In the genomic region with DNA sequence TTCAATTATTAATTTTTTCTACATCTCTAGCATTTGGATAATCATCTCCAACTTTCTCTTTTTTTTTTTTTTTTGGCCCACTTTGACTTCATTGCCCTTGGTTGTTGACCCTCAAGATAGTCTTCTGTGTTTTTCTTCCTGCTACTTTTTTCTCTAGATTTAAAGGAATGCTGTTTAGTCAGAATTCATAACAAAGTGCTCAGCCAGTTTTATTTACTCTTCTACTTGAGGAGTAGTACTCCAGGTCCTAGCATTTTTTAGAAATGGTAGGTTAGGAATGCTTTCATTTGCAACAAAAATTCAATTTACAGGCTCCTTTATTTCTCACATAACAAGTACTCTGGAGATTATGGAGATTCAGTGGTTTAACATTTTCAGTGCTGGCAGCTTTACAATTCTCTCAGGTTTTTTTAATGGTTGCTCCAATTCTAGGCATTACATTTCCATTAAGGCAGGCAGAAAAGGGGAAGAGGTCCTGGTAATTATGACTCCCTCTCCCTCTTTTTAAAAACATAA, we compare ENCODE assay signal across 28 cellular contexts.
"Had no signal": no experiment of that assay in that cellular context is flagged by ENCODE, and none has a peak within 500 bp of the region (broad histone marks: within the 10 kb centered on the region; RNA-seq: fewer than 3 reads in every experiment).

No MANE protein-coding gene starts in this region.

- H3K36me3 Mint-ChIP-seq: natural killer cell had no signal

- H3K4me3 ChIP-seq: body of pancreas, sigmoid colon, smooth muscle cell, testis had no signal

- H3K27me3 Mint-ChIP-seq: activated B cell treated with CpG ODN at 0.5 μM for 24 hours; activated CD4-positive, alpha-beta T cell treated with anti-CD3 and anti-CD28 coated beads for 36 hours; activated naive CD8-positive, alpha-beta T cell treated with anti-CD3 and anti-CD28 coated beads, Interleukin-2, amount 10 ng/mL, durations not matched to agents 7 days and 5 days; dendritic cell treated with granulocyte-macrophage colony-stimulating factor and Interleukin-4, amounts not matched to agents 40 ng/mL and 50 ng/mL, for 4 days; progenitor cell of endocrine pancreas; stimulated activated naive B cell treated with anti-CD40 and anti-IgM and Interleukin-4, amounts not matched to agents 10 μg/mL and 1 μg/mL and 100 μg/mL, for 72 hours had no signal

- H3K27me3 ChIP-seq: body of pancreas, foreskin keratinocyte, sigmoid colon, testis had no signal

- H3K4me2 ChIP-seq: smooth muscle cell had no signal

- H3K4me1 ChIP-seq: body of pancreas, foreskin keratinocyte, sigmoid colon, testis had no signal

- H3K36me3 ChIP-seq: sigmoid colon had no signal

- FAIRE-seq: kidney had no signal

- ATAC-seq: activated CD4-positive, alpha-beta T cell treated with anti-CD3 and anti-CD28 coated beads for 36 hours; activated T-cell treated with anti-CD3 and anti-CD28 coated beads, Interleukin-2, amount 50 U/mL, for 4 hours; body of pancreas; foreskin keratinocyte; left lobe of liver; natural killer cell; stimulated activated naive B cell treated with anti-CD40 and anti-IgM and Interleukin-4, amounts not matched to agents 10 μg/mL and 1 μg/mL and 100 μg/mL, for 72 hours had no signal

- DNase-seq: activated B cell treated with CpG ODN at 0.5 μM for 24 hours; activated CD4-positive, alpha-beta T cell treated with anti-CD3 and anti-CD28 coated beads for 36 hours; activated CD4-positive, alpha-beta T cell treated with anti-CD3 and anti-CD28 coated beads, Interleukin-2, amount 50 U/mL, for 4 hours; activated CD8-positive, alpha-beta memory T cell treated with anti-CD3 and anti-CD28 coated beads for 24 hours; activated CD8-positive, alpha-beta memory T cell treated with anti-CD3 and anti-CD28 coated beads, Interleukin-2, amount 50 U/mL, for 4 hours; activated naive CD4-positive, alpha-beta T cell treated with Interleukin-2 at 50 U/mL for 16 hours; activated naive CD8-positive, alpha-beta T cell treated with anti-CD3 and anti-CD28 coated beads, Interleukin-2, amount 10 ng/mL, durations not matched to agents 7 days and 5 days; activated T-cell treated with anti-CD3 and anti-CD28 coated beads, Interleukin-2, amount 50 U/mL, for 4 hours; amniotic stem cell; body of pancreas; effector CD4-positive, alpha-beta T cell; foreskin keratinocyte; kidney; mammary epithelial cell; midbrain; natural killer cell; retina; sigmoid colon; stimulated activated CD4-positive, alpha-beta T cell treated with anti-CD3 and anti-CD28 coated beads, Interleukin-2, amount 100 ng/mL, for 48 hours; stimulated activated CD8-positive, alpha-beta memory T cell treated with anti-CD3 and anti-CD28 coated beads, Interleukin-4, amount 100 ng/mL, for 48 hours; stimulated activated naive B cell treated with anti-CD40 and anti-IgM and Interleukin-4, amounts not matched to agents 10 μg/mL and 1 μg/mL and 100 μg/mL, for 72 hours; T-helper 9 cell; testis had no signal

- H3K9me3 Mint-ChIP-seq: activated B cell treated with CpG ODN at 0.5 μM for 24 hours; activated naive CD8-positive, alpha-beta T cell treated with anti-CD3 and anti-CD28 coated beads, Interleukin-2, amount 10 ng/mL, durations not matched to agents 7 days and 5 days; activated T-cell treated with anti-CD3 and anti-CD28 coated beads, Interleukin-2, amount 50 U/mL, for 4 hours; activated T-helper 2 cell treated with anti-CD3 and anti-CD28 coated beads, Interferon-gamma antibody, Interleukin-2, Interleukin-4, amounts not matched to agents 10 μg/mL and 5 μg/mL and 100 μg/mL, durations not matched to agents 14 hours and 24 hours and 36 hours; dendritic cell treated with granulocyte-macrophage colony-stimulating factor and Interleukin-4, amounts not matched to agents 40 ng/mL and 50 ng/mL, for 4 days; natural killer cell; stimulated activated naive B cell treated with anti-CD40 and anti-IgM and Interleukin-4, amounts not matched to agents 10 μg/mL and 1 μg/mL and 100 μg/mL, for 72 hours had no signal

- H3K9me3 ChIP-seq: body of pancreas, sigmoid colon, testis had no signal

- H3K4me3 Mint-ChIP-seq: activated B cell treated with CpG ODN at 0.5 μM for 24 hours; activated CD4-positive, alpha-beta T cell treated with anti-CD3 and anti-CD28 coated beads for 36 hours; activated naive CD8-positive, alpha-beta T cell treated with anti-CD3 and anti-CD28 coated beads, Interleukin-2, amount 10 ng/mL, durations not matched to agents 7 days and 5 days; activated T-cell treated with anti-CD3 and anti-CD28 coated beads, Interleukin-2, amount 50 U/mL, for 4 hours; dendritic cell treated with granulocyte-macrophage colony-stimulating factor and Interleukin-4, amounts not matched to agents 40 ng/mL and 50 ng/mL, for 4 days; natural killer cell; stimulated activated naive B cell treated with anti-CD40 and anti-IgM and Interleukin-4, amounts not matched to agents 10 μg/mL and 1 μg/mL and 100 μg/mL, for 72 hours had no signal

- H3K27ac ChIP-seq: body of pancreas, foreskin keratinocyte, sigmoid colon, testis had no signal

- H3K27ac Mint-ChIP-seq: activated B cell treated with CpG ODN at 0.5 μM for 24 hours; activated CD4-positive, alpha-beta T cell treated with anti-CD3 and anti-CD28 coated beads for 36 hours; activated naive CD8-positive, alpha-beta T cell treated with anti-CD3 and anti-CD28 coated beads, Interleukin-2, amount 10 ng/mL, durations not matched to agents 7 days and 5 days; activated T-helper 2 cell treated with anti-CD3 and anti-CD28 coated beads, Interferon-gamma antibody, Interleukin-2, Interleukin-4, amounts not matched to agents 10 μg/mL and 5 μg/mL and 100 μg/mL, durations not matched to agents 14 hours and 24 hours and 36 hours; dendritic cell treated with granulocyte-macrophage colony-stimulating factor and Interleukin-4, amounts not matched to agents 40 ng/mL and 50 ng/mL, for 4 days; natural killer cell; progenitor cell of endocrine pancreas; stimulated activated naive B cell treated with anti-CD40 and anti-IgM and Interleukin-4, amounts not matched to agents 10 μg/mL and 1 μg/mL and 100 μg/mL, for 72 hours had no signal
